ENCODE assay signal across 23 cellular contexts in the genomic region with DNA sequence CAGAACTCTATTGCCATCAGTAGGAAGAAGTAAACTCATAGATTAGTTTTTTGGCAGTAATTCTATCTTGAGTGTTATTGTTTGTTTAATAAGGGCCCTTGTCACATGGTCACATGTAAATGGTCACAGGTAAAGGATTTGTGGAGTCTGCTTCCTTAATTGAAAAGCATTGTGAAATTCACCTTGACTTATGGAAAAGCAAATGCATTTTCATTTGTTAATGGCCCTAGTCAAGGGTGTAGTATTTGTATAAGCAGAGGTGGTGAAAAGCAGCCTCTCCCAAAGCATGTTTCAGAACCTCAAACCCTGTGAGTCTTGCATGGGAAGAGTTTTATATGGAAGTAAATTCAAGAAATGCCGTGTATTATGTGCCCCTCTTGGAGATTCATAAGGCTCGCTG.
"Had no signal": no experiment of that assay in that cellular context is flagged by ENCODE, and none has a peak within 500 bp of the region (broad histone marks: within the 10 kb centered on the region; RNA-seq: fewer than 3 reads in every experiment).

No MANE protein-coding gene starts in this region.

- H3K9me3 ChIP-seq: pancreas, psoas muscle, tibial artery had no signal

- H3K36me3 Mint-ChIP-seq: activated naive CD4-positive, alpha-beta T cell treated with anti-CD3 and anti-CD28 coated beads, Interleukin-2, amount 50 U/mL, for 72 hours; brain; immature natural killer cell; memory B cell had no signal

- H3K9me3 Mint-ChIP-seq: activated naive CD4-positive, alpha-beta T cell treated with anti-CD3 and anti-CD28 coated beads, Interleukin-2, amount 50 U/mL, for 72 hours; activated T-helper 17 cell treated with anti-CD3 and anti-CD28 coated beads, Interleukin-2, amount 50 U/mL, for 72 hours; brain; dendritic cell treated with granulocyte-macrophage colony-stimulating factor and Interleukin-4, amounts not matched to agents 40 ng/mL and 50 ng/mL, for 4 days; immature natural killer cell; memory B cell; nephron; T-helper 2 cell treated with Interferon-gamma antibody and Interleukin-4, amounts not matched to agents 5 μg/mL and 100 μg/mL, for 36 hours had no signal

- H3K36me3 ChIP-seq: pancreas, tibial artery had no signal

- ATAC-seq: activated CD8-positive, alpha-beta T cell treated with anti-CD3 and anti-CD28 coated beads, Interleukin-2, amount 10 ng/mL, durations not matched to agents 7 days and 5 days; activated naive CD4-positive, alpha-beta T cell treated with anti-CD3 and anti-CD28 coated beads, Interleukin-2, amount 50 U/mL, for 72 hours; activated T-helper 17 cell treated with anti-CD3 and anti-CD28 coated beads, Interleukin-2, amount 50 U/mL, for 72 hours; right cardiac atrium; stimulated activated naive CD8-positive, alpha-beta T cell treated with anti-CD3 and anti-CD28 coated beads, Interleukin-15, Interleukin-2, amounts not matched to agents 100 U/mL and 50 U/mL, for 24 hours had no signal

- H3K27me3 ChIP-seq: pancreas, tibial artery had no signal

- H3K27me3 Mint-ChIP-seq: brain had no signal

- H3K4me1 ChIP-seq: pancreas, psoas muscle had no signal

- H3K4me1 Mint-ChIP-seq: activated T-helper 17 cell treated with anti-CD3 and anti-CD28 coated beads, Interleukin-2, amount 50 U/mL, for 72 hours; immature natural killer cell; memory B cell had no signal

- H3K4me3 Mint-ChIP-seq: activated CD8-positive, alpha-beta T cell treated with anti-CD3 and anti-CD28 coated beads, Interleukin-2, amount 10 ng/mL, durations not matched to agents 7 days and 5 days; activated T-helper 17 cell treated with anti-CD3 and anti-CD28 coated beads, Interleukin-2, amount 50 U/mL, for 72 hours; brain; dendritic cell treated with granulocyte-macrophage colony-stimulating factor and Interleukin-4, amounts not matched to agents 40 ng/mL and 50 ng/mL, for 4 days; immature natural killer cell; memory B cell; nephron; T-helper 2 cell treated with Interferon-gamma antibody and Interleukin-4, amounts not matched to agents 5 μg/mL and 100 μg/mL, for 36 hours had no signal

- H3K27ac ChIP-seq: pancreas, psoas muscle, tibial artery, VCaP had no signal

- DNase-seq: activated CD4-positive, alpha-beta T cell treated with anti-CD3 and anti-CD28 coated beads for 1 hour; activated CD4-positive, alpha-beta T cell treated with anti-CD3 and anti-CD28 coated beads, Interleukin-2, amount 50 U/mL, for 1 hour; activated CD8-positive, alpha-beta T cell treated with anti-CD3 and anti-CD28 coated beads, Interleukin-2, amount 10 ng/mL, durations not matched to agents 7 days and 5 days; aorta; caudate nucleus; effector CD4-positive, alpha-beta T cell; foreskin fibroblast; immature natural killer cell; left ventricle myocardium superior; pancreas; stimulated activated CD4-positive, alpha-beta T cell treated with anti-CD3 and anti-CD28 coated beads, Interleukin-4, amount 100 ng/mL, for 4 hours; stimulated activated naive CD8-positive, alpha-beta T cell treated with anti-CD3 and anti-CD28 coated beads, Interleukin-15, Interleukin-2, amounts not matched to agents 100 U/mL and 50 U/mL, for 24 hours; tibial artery had no signal

- H3K4me3 ChIP-seq: pancreas, psoas muscle, tibial artery had no signal
